Comparison of ENCODE assay signal across 19 cellular contexts in the genomic region with DNA sequence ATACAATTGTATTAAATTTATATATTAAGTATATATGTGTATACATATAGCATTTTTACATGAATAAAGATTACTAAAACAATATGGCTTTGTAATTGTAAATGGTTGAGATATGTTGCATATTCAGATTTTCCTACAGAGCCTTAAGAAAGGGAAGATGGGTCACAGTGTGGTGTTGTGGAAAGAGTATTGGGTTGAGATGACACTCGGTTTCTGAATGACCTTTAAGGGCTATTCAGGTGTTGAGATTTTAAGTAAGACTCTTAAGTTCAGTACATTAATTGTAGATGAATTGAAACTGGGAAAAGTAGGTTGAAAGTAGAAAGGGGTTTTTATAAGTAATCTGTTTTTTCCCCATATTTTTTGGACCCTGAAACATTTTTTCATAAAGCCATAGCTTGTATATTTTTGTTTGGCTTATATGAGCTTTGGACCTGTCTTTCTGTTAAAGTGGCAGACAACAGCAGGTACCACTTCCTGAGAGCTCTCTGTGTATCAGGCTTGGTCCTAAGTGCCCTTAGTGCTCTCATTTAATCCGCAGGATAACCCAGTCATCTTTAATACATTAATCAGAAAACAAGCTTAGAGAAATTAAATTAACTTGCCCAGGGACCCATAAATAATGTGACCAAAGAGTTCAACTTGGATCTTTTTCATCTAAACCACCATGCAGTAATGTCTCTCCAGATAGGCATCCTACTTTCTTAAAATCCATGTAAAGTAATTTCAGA.
"Had no signal": no experiment of that assay in that cellular context is flagged by ENCODE, and none has a peak within 500 bp of the region (broad histone marks: within the 10 kb centered on the region; RNA-seq: fewer than 3 reads in every experiment).

No MANE protein-coding gene starts in this region.

- ATAC-seq: left ventricle myocardium superior; naive thymus-derived CD8-positive, alpha-beta T cell; T-helper 17 cell had no signal

- H3K9me3 Mint-ChIP-seq: activated T-helper 2 cell treated with anti-CD3 and anti-CD28 coated beads, Interferon-gamma antibody, Interleukin-2, Interleukin-4, amounts not matched to agents 10 μg/mL and 5 μg/mL and 100 μg/mL, durations not matched to agents 14 hours and 24 hours and 36 hours; naive thymus-derived CD8-positive, alpha-beta T cell; type B pancreatic cell had no signal

- H3K4me3 Mint-ChIP-seq: naive thymus-derived CD8-positive, alpha-beta T cell; T-helper 17 cell; type B pancreatic cell had no signal

- H3K27me3 Mint-ChIP-seq: naive thymus-derived CD8-positive, alpha-beta T cell; progenitor cell of endocrine pancreas; T-helper 17 cell; type B pancreatic cell had no signal

- DNase-seq: activated CD4-positive, alpha-beta T cell treated with anti-CD3 and anti-CD28 coated beads for 4 hours; activated naive CD4-positive, alpha-beta T cell treated with anti-CD3 and anti-CD28 coated beads, Interleukin-2, amount 50 U/mL, for 16 hours; anterior cingulate cortex; brain microvascular endothelial cell; effector CD8-positive, alpha-beta T cell; foreskin fibroblast; hypothalamus; left ventricle myocardium superior; mesenchymal stem cell; naive thymus-derived CD8-positive, alpha-beta T cell; nucleus accumbens; stimulated activated CD4-positive, alpha-beta T cell treated with anti-CD3 and anti-CD28 coated beads, Interleukin-2, amount 100 ng/mL, for 48 hours; stimulated activated naive CD4-positive, alpha-beta T cell; T-helper 17 cell had no signal

- H3K27me3 ChIP-seq: brain microvascular endothelial cell, right atrium auricular region, suprapubic skin had no signal

- H3K9me3 ChIP-seq: right atrium auricular region, suprapubic skin had no signal

- H3K4me3 ChIP-seq: right atrium auricular region, suprapubic skin had no signal

- H3K27ac ChIP-seq: brain microvascular endothelial cell, right atrium auricular region, suprapubic skin had no signal

- H3K27ac Mint-ChIP-seq: activated T-helper 2 cell treated with anti-CD3 and anti-CD28 coated beads, Interferon-gamma antibody, Interleukin-2, Interleukin-4, amounts not matched to agents 10 μg/mL and 5 μg/mL and 100 μg/mL, durations not matched to agents 14 hours and 24 hours and 36 hours; T-helper 17 cell; type B pancreatic cell had no signal

- H3K4me1 ChIP-seq: right atrium auricular region, suprapubic skin had no signal
